Comparison of ENCODE assay signal across 17 cellular contexts in the genomic region with DNA sequence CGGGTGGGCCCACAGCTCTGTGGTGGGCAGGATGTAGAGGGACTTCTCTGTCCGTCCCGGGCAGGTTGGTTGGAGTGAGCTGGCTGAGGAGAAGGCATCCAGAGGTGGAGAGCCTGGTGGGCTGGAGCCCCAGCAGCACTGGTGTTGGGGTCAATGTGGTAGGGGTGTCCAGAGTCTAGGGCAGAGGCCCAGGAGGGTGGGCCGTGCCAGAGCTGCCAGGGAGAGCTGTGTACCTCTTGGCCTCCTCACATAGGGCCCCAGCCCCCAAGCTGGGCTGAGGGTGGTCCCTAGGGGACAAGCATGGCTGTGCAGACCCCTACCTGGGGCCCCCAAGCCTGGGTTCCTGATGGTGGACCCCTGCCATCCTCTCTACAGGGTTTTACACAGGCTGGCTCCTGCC. TPM values are rescaled to one million over a fixed set of nuclear protein-coding genes. Genes with fewer than 3 reads are reported as not detected.
DNase-seq lines count a peak whose midpoint lies in the region; ATAC-seq and TF ChIP-seq lines count a peak whose summit lies in the region.
"Had no signal": no experiment of that assay in that cellular context is flagged by ENCODE, and none has a peak within 500 bp of the region (broad histone marks: within the 10 kb centered on the region; RNA-seq: fewer than 3 reads in every experiment).

No MANE protein-coding gene starts in this region.

- DNase-seq in natural killer cell treated with Interleukin-12 subunit alpha and Interleukin-12 subunit beta and Interleukin-15 and Interleukin-18, amount 100 ng/mL, for 72 hours (ENCODE audit: low spot score) = peak; percentile 48
- DNase-seq in natural killer cell (no peak), GM23338 (ENCODE audit: low spot score) (no peak), chondrocyte (ENCODE audit: low spot score) (peak; percentile 87), neuronal stem cell (ENCODE audit: low spot score) (no peak), left lobe of liver (ENCODE audit: low spot score) (no peak), mesenchymal stem cell (no peak), NCI-H2227 (lab: John Stamatoyannopoulos, UW; ENCODE audit: unreplicated experiment) (no peak)
- DNase-seq: BE2C, COR-L47, DMS153, DMS79 treated with DMSO at 0.1 percent for 48 hours, GDM1, HCEC 1CT had no signal

- H3K79me1 ChIP-seq in neuronal stem cell (ENCODE audit: low read depth, low read length) (peaks cover 2% of the 10 kb centered on the region), mesenchymal stem cell (replicated peaks; ENCODE audit: low read length, poor library complexity, severe bottlenecking) (no peaks in the 10 kb centered on the region)

- H2AFZ ChIP-seq in GM23338 = no peak overlapping the region
- no peak overlapping the region for H2AFZ ChIP-seq in neuronal stem cell (ENCODE audit: low read length)
- H2AFZ ChIP-seq in mesenchymal stem cell (ENCODE audit: low read depth, low read length) = no peak overlapping the region

- H3K4ac ChIP-seq in neuronal stem cell (ENCODE audit: low read length) = no peak overlapping the region
- H3K4ac ChIP-seq in mesenchymal stem cell (ENCODE audit: low read depth in 1 of 2, low read length in 2 of 2) = no peak overlapping the region

- H2BK5ac ChIP-seq in neuronal stem cell (ENCODE audit: low read length) (no peak overlapping the region), mesenchymal stem cell (ENCODE audit: low read depth, low read length, poor library complexity, severe bottlenecking) (no peak overlapping the region)

- H2BK120ac ChIP-seq in neuronal stem cell (ENCODE audit: low read depth, low read length) = no peak overlapping the region
- H2BK120ac ChIP-seq in mesenchymal stem cell (ENCODE audit: low read depth, low read length) = no peak overlapping the region

- H3K36me3 ChIP-seq in GM23338 (ENCODE audit: insufficient read depth) (no peaks in the 10 kb centered on the region), neuronal stem cell (replicated peaks in 1 of 2; ENCODE audit: control insufficient read depth in 2 of 2, insufficient read depth in 2 of 2, low read length in 2 of 2) (no peaks in the 10 kb centered on the region), mesenchymal stem cell (ENCODE audit: control insufficient read depth in 1 of 2, insufficient read depth in 2 of 2, low read depth in 1 of 2, low read length in 2 of 2) (no peaks in the 10 kb centered on the region)
- H3K36me3 ChIP-seq: BE2C had no signal

- H3K27ac Mint-ChIP-seq in natural killer cell treated with Interleukin-12 subunit alpha and Interleukin-12 subunit beta and Interleukin-15 and Interleukin-18, amount 100 ng/mL, for 72 hours = no peak overlapping the region
- no peak overlapping the region for H3K27ac Mint-ChIP-seq in natural killer cell
- peak overlapping the region; percentile 70; the same call in 1 of the 2 replicates for H3K27ac Mint-ChIP-seq in GM23338
- H3K27ac Mint-ChIP-seq in chondrocyte (ENCODE audit: unreplicated experiment) = no peak overlapping the region
- H3K27ac Mint-ChIP-seq: CD8-positive, alpha-beta T cell had no signal

- no peaks in the 10 kb centered on the region for H3K79me2 ChIP-seq in GM23338 (replicated peaks; ENCODE audit: insufficient read depth)

- H3K27ac ChIP-seq in GM23338 (ENCODE audit: low read depth) (no peak overlapping the region), neuronal stem cell (replicated peaks; ENCODE audit: low read length) (no peak overlapping the region), mesenchymal stem cell (ENCODE audit: low read length, poor library complexity, severe bottlenecking) (no peak overlapping the region)
- H3K27ac ChIP-seq: C4-2B had no signal

- no peak overlapping the region for H4K8ac ChIP-seq in neuronal stem cell (ENCODE audit: low read depth, low read length)
- no peak overlapping the region for H4K8ac ChIP-seq in mesenchymal stem cell (ENCODE audit: low read length)

- intact Hi-C loops in natural killer cell (cut with micrococcal nuclease) = no loop called here

- no peak overlapping the region for H2BK12ac ChIP-seq in neuronal stem cell (ENCODE audit: low read length)
- H2BK12ac ChIP-seq in mesenchymal stem cell (ENCODE audit: low read length in 2 of 2) = no peak overlapping the region

- no peak overlapping the region for H4K91ac ChIP-seq in neuronal stem cell (ENCODE audit: low read depth, low read length, poor library complexity)
- H4K91ac ChIP-seq in mesenchymal stem cell (ENCODE audit: low read length) = no peak overlapping the region

- no peaks in the 10 kb centered on the region for H3K9me3 ChIP-seq in neuronal stem cell (replicated peaks in 1 of 2; ENCODE audit: control insufficient read depth in 2 of 2, insufficient read depth in 1 of 2, low read depth in 1 of 2, low read length in 2 of 2)
- no peaks in the 10 kb centered on the region for H3K9me3 ChIP-seq in mesenchymal stem cell (ENCODE audit: control insufficient read depth, low read length)
- H3K9me3 ChIP-seq: BE2C had no signal

- no peak overlapping the region for H2BK15ac ChIP-seq in neuronal stem cell (ENCODE audit: low read length)
- no peak overlapping the region for H2BK15ac ChIP-seq in mesenchymal stem cell (ENCODE audit: low read depth, poor library complexity, severe bottlenecking)

- H3K27me3 ChIP-seq in GM23338 (ENCODE audit: insufficient read depth) (no peaks in the 10 kb centered on the region), neuronal stem cell (ENCODE audit: control insufficient read depth in 3 of 3, insufficient read depth in 3 of 3, low read depth in 1 of 3, low read length in 3 of 3) (peaks cover 0 to 15% (median 0%) of the 10 kb centered on the region in 3 experiments), mesenchymal stem cell (ENCODE audit: control insufficient read depth in 1 of 2, insufficient read depth in 1 of 2, low read length in 2 of 2) (peaks cover 6 to 24% of the 10 kb centered on the region in 2 experiments)
- H3K27me3 ChIP-seq: BE2C had no signal

- no peaks in the 10 kb centered on the region for H3K4me1 Mint-ChIP-seq in natural killer cell treated with Interleukin-12 subunit alpha and Interleukin-12 subunit beta and Interleukin-15 and Interleukin-18, amount 100 ng/mL, for 72 hours (ENCODE audit: low read depth in 2 of 2)
- H3K4me1 Mint-ChIP-seq in natural killer cell (no peaks in the 10 kb centered on the region), GM23338 (no peaks in the 10 kb centered on the region), chondrocyte (ENCODE audit: low read depth) (no peaks in the 10 kb centered on the region)

- H3K4me3 ChIP-seq in GM23338 = no peak overlapping the region
- no peak overlapping the region for H3K4me3 ChIP-seq in neuronal stem cell (ENCODE audit: low read length in 2 of 2)
- no peak overlapping the region for H3K4me3 ChIP-seq in mesenchymal stem cell (ENCODE audit: insufficient read depth in 1 of 2, low read depth in 1 of 2, low read length in 2 of 2)
- H3K4me3 ChIP-seq: K562 had no signal

- H3K36me3 Mint-ChIP-seq in natural killer cell treated with Interleukin-12 subunit alpha and Interleukin-12 subunit beta and Interleukin-15 and Interleukin-18, amount 100 ng/mL, for 72 hours = no peaks in the 10 kb centered on the region
- no peaks in the 10 kb centered on the region for H3K36me3 Mint-ChIP-seq in natural killer cell
- H3K36me3 Mint-ChIP-seq in GM23338 (ENCODE audit: low read depth) = no peaks in the 10 kb centered on the region
- H3K36me3 Mint-ChIP-seq in chondrocyte (ENCODE audit: low read depth) = no peaks in the 10 kb centered on the region
- H3K36me3 Mint-ChIP-seq: CD8-positive, alpha-beta T cell had no signal

- H3F3A ChIP-seq in GM23338 (replicated peaks; ENCODE audit: low read depth) = no peaks in the 10 kb centered on the region

- peak overlapping the region; percentile 64 for H3K18ac ChIP-seq in neuronal stem cell (ENCODE audit: low read length)
- no peak overlapping the region for H3K18ac ChIP-seq in mesenchymal stem cell (ENCODE audit: low read depth in 1 of 2, low read length in 2 of 2)

- no peak overlapping the region for H3K4me3 Mint-ChIP-seq in natural killer cell treated with Interleukin-12 subunit alpha and Interleukin-12 subunit beta and Interleukin-15 and Interleukin-18, amount 100 ng/mL, for 72 hours
- H3K4me3 Mint-ChIP-seq in natural killer cell (no peak overlapping the region), GM23338 (no peak overlapping the region), chondrocyte (ENCODE audit: unreplicated experiment) (no peak overlapping the region)
- H3K4me3 Mint-ChIP-seq: CD8-positive, alpha-beta T cell had no signal

- no peaks in the 10 kb centered on the region for H3K9me2 ChIP-seq in GM23338 (ENCODE audit: insufficient read depth)

- H3K14ac ChIP-seq in neuronal stem cell (ENCODE audit: low read length) (peak overlapping the region; percentile 47), mesenchymal stem cell (ENCODE audit: low read length in 2 of 2) (no peak overlapping the region)

- H3K9me3 Mint-ChIP-seq in natural killer cell treated with Interleukin-12 subunit alpha and Interleukin-12 subunit beta and Interleukin-15 and Interleukin-18, amount 100 ng/mL, for 72 hours = no peaks in the 10 kb centered on the region
- H3K9me3 Mint-ChIP-seq in natural killer cell = no peaks in the 10 kb centered on the region
- H3K9me3 Mint-ChIP-seq in GM23338 = no peaks in the 10 kb centered on the region
- H3K9me3 Mint-ChIP-seq in chondrocyte (ENCODE audit: low read depth) = no peaks in the 10 kb centered on the region
- H3K9me3 Mint-ChIP-seq: CD8-positive, alpha-beta T cell had no signal

- no peak for ATAC-seq in natural killer cell treated with Interleukin-12 subunit alpha and Interleukin-12 subunit beta and Interleukin-15 and Interleukin-18, amount 100 ng/mL, for 72 hours
- no peak for ATAC-seq in natural killer cell
- no peak for ATAC-seq in GM23338
- ATAC-seq in left lobe of liver = no peak
- ATAC-seq: CD8-positive, alpha-beta T cell; K562 had no signal

- TF ChIP-seq CTCF in natural killer cell (IDR thresholded peaks at IDR 0.05) = no peak
- TF ChIP-seq CTCF in GM23338 (conservative IDR thresholded peaks at IDR 0.05; ENCODE audit: low read depth in 2 of 2) = no peak
- no peak for TF ChIP-seq CTCF in chondrocyte (IDR thresholded peaks at IDR 0.05)

- no CpG with 5 or more reads among the region's 4 CpGs for WGBS in neuronal stem cell (ENCODE audit: extremely low coverage in 2 of 2, insufficient read length in 2 of 2, insufficient replicate concordance in 1 of 2), 2 donors
- WGBS in mesenchymal stem cell = 73% methylated on average over 4 of the region's 4 CpGs

- H3K23ac ChIP-seq in neuronal stem cell (ENCODE audit: low read depth, low read length, poor library complexity) (no peak overlapping the region), mesenchymal stem cell (ENCODE audit: low read length in 2 of 2) (no peak overlapping the region)

- H3K4me2 ChIP-seq in GM23338 = no peak overlapping the region
- H3K4me2 ChIP-seq in neuronal stem cell (ENCODE audit: insufficient read depth, low read length, poor library complexity, severe bottlenecking) = no peak overlapping the region
- no peak overlapping the region for H3K4me2 ChIP-seq in mesenchymal stem cell (ENCODE audit: low read length, poor library complexity, severe bottlenecking)

- no peaks in the 10 kb centered on the region for H4K20me1 ChIP-seq in GM23338 (replicated peaks; ENCODE audit: insufficient read depth)

- H3K9ac ChIP-seq in neuronal stem cell (ENCODE audit: low read depth, low read length, poor library complexity) (no peak overlapping the region), mesenchymal stem cell (ENCODE audit: low read length) (no peak overlapping the region)

- peak overlapping the region; percentile 96 for H2AK5ac ChIP-seq in neuronal stem cell (ENCODE audit: low read depth, low read length)
- H2AK5ac ChIP-seq in mesenchymal stem cell (ENCODE audit: low read length, severe bottlenecking) = no peak overlapping the region

- H3K4me1 ChIP-seq in GM23338 (ENCODE audit: insufficient read depth) (no peaks in the 10 kb centered on the region), neuronal stem cell (ENCODE audit: control insufficient read depth in 2 of 2, insufficient read depth in 1 of 2, low read depth in 1 of 2, low read length in 2 of 2) (no peaks in the 10 kb centered on the region), mesenchymal stem cell (ENCODE audit: control insufficient read depth, insufficient read depth, low read depth, low read length) (peaks cover 6% of the 10 kb centered on the region)
- H3K4me1 ChIP-seq: BE2C had no signal

- H3K27me3 Mint-ChIP-seq in natural killer cell treated with Interleukin-12 subunit alpha and Interleukin-12 subunit beta and Interleukin-15 and Interleukin-18, amount 100 ng/mL, for 72 hours = no peaks in the 10 kb centered on the region
- H3K27me3 Mint-ChIP-seq in natural killer cell (ENCODE audit: low read depth in 2 of 2) (no peaks in the 10 kb centered on the region), GM23338 (ENCODE audit: insufficient read depth, low read depth, poor library complexity) (peaks cover 7% of the 10 kb centered on the region), chondrocyte (ENCODE audit: low read depth) (peaks cover 4% of the 10 kb centered on the region)

RNA-seq across cellular contexts. Expression of a gene that starts 16.0 kb away (rescaled TPM):
- total RNA-seq in natural killer cell treated with Interleukin-12 subunit alpha and Interleukin-12 subunit beta and Interleukin-15 and Interleukin-18, amount 100 ng/mL, for 72 hours = 1 to 10 TPM; 2.8 to 7.1 TPM
- total RNA-seq in natural killer cell (1 to 10 TPM in 2 of 3 donors, under 1 TPM in 1; 0.97 to 1.4 (median 1.1) TPM), chondrocyte (0.48 to 2.2 TPM (median 1.5 TPM) in 3 replicates), left lobe of liver (1.3 TPM)
- 3.3 and 5.1 TPM in 2 replicates for total RNA-seq in GM23338 (2014; rRNA removed; shearing (Covaris generic))
- 3.6 and 4.0 TPM in 2 replicates for polyA plus RNA-seq in GM23338 (2016; fragmentation: Nextera tagmentation; extraction: Ambion mirVana)
- polyA plus RNA-seq in neuronal stem cell (2013, experiment 1 of 2) = 1.3 TPM
- polyA plus RNA-seq in neuronal stem cell (2013, experiment 2 of 2) = 1.4 TPM
- 1.5 TPM for polyA plus RNA-seq in mesenchymal stem cell (2013, experiment 1 of 2)
- polyA plus RNA-seq in mesenchymal stem cell (2013, experiment 2 of 2) = 1.4 TPM

RNA-seq across cellular contexts. Expression of a gene that starts 54.2 kb away (rescaled TPM):
- total RNA-seq in natural killer cell treated with Interleukin-12 subunit alpha and Interleukin-12 subunit beta and Interleukin-15 and Interleukin-18, amount 100 ng/mL, for 72 hours = 100 to 1,000 TPM in 1 of 2 donors, 10 to 100 TPM in 1; 54.8 to 109 TPM
- total RNA-seq in natural killer cell = 10 to 100 TPM; 57.8 to 66.3 (median 60.4) TPM
- 48.2 and 60.2 TPM in 2 replicates for total RNA-seq in GM23338 (2014; rRNA removed; shearing (Covaris generic))
- 94.3 and 98.6 TPM in 2 replicates for polyA plus RNA-seq in GM23338 (2016; fragmentation: Nextera tagmentation; extraction: Ambion mirVana)
- 43.1 to 54.2 TPM (median 44.3 TPM) in 3 replicates for total RNA-seq in chondrocyte
- polyA plus RNA-seq in neuronal stem cell (2013, experiment 1 of 2) = 36.4 TPM
- polyA plus RNA-seq in neuronal stem cell (2013, experiment 2 of 2) = 38.0 TPM
- total RNA-seq in left lobe of liver = 25.6 TPM
- polyA plus RNA-seq in mesenchymal stem cell (2013, experiment 1 of 2) = 88.4 TPM
- 85.6 TPM for polyA plus RNA-seq in mesenchymal stem cell (2013, experiment 2 of 2)

RNA-seq across cellular contexts. Expression of a gene that starts 55.2 kb away (rescaled TPM):
- total RNA-seq in natural killer cell treated with Interleukin-12 subunit alpha and Interleukin-12 subunit beta and Interleukin-15 and Interleukin-18, amount 100 ng/mL, for 72 hours = 10 to 100 TPM; 69.5 to 78.9 TPM
- total RNA-seq in natural killer cell (10 to 100 TPM; 27.9 to 45.2 (median 36.2) TPM), chondrocyte (4.4 to 13.8 TPM (median 4.5 TPM) in 3 replicates), left lobe of liver (5.0 TPM)
- total RNA-seq in GM23338 (2014; rRNA removed; shearing (Covaris generic)) = 37.6 and 38.4 TPM in 2 replicates
- polyA plus RNA-seq in GM23338 (2016; fragmentation: Nextera tagmentation; extraction: Ambion mirVana) = 12.4 and 12.5 TPM in 2 replicates
- 11.4 TPM for polyA plus RNA-seq in neuronal stem cell (2013, experiment 1 of 2)
- 10.5 TPM for polyA plus RNA-seq in neuronal stem cell (2013, experiment 2 of 2)
- polyA plus RNA-seq in mesenchymal stem cell (2013, experiment 1 of 2) = 1.9 TPM
- polyA plus RNA-seq in mesenchymal stem cell (2013, experiment 2 of 2) = 1.7 TPM

Comparison
In these comparisons a context has a peak if more than half of its experiments do, and no peak if none do; other contexts are left out.
1. DNase-seq: peak in natural killer cell treated with Interleukin-12 subunit alpha and Interleukin-12 subunit beta and Interleukin-15 and Interleukin-18, amount 100 ng/mL, for 72 hours (single experiment) and chondrocyte (single experiment); none in natural killer cell (single experiment), GM23338 (single experiment), neuronal stem cell (single experiment), left lobe of liver (single experiment), mesenchymal stem cell (single experiment) and NCI-H2227 (single experiment).